ENCODE assay signal across 8 cellular contexts in genomic region chr6:100116409-100117194, GRCh38.
DNase-seq lines count a peak whose midpoint lies in the region; ATAC-seq and TF ChIP-seq lines count a peak whose summit lies in the region.

No MANE protein-coding gene starts in this region.

- TF ChIP-seq CTCF in CD14-positive monocyte (IDR thresholded peaks at IDR 0.05): peak; percentile 14
- TF ChIP-seq CTCF in WTC11 (IDR thresholded peaks at IDR 0.05): peak; percentile 58
- TF ChIP-seq CTCF in gastrocnemius medialis (IDR thresholded peaks at IDR 0.05 in 4 of 5, conservative IDR thresholded peaks at IDR 0.05 in 1 of 5): peak; percentile 38 to 64 (median 45)

- intact Hi-C loops in CD14-positive monocyte (cut with micrococcal nuclease) (no loop called here), gastrocnemius medialis (cut with DNase I; ENCODE audit: low total_unique reads) (loop anchor here (1.0 to 2.0 kb wide), 2 partner anchors 363 to 548 kb away; no protein-coding TSS in a partner anchor)

- H3K9me3 Mint-ChIP-seq in CD14-positive monocyte (no peaks in the 10 kb centered on the region), WTC11 (no peaks in the 10 kb centered on the region)

- CTCF ChIA-PET in WTC11 (lab: Charles Lee): interaction anchor here (0.5 to 1.6 kb wide), 29 partner anchors 9 to 764 kb away, joined by 3 to 18 read pairs (median 4); partner anchors contain the start of genes ASCC3 and SIM1

- DNase-seq in CD14-positive monocyte (ENCODE audit: low spot score) (no peak), NCI-H2171 treated with DMSO at 0.1 percent for 48 hours (lab: John Stamatoyannopoulos, UW) (peak; percentile 61), WTC11 (ENCODE audit: low spot score) (peak; percentile 43), glomerular endothelial cell (ENCODE audit: extremely low read depth, low read depth, low spot score) (peak; percentile 81), gastrocnemius medialis (no peak)

- H3K27ac Mint-ChIP-seq in CD14-positive monocyte (no peak overlapping the region), WTC11 (no peak overlapping the region)

- no peak overlapping the region for H3K4me3 ChIP-seq in gastrocnemius medialis

- H3K4me3 Mint-ChIP-seq in CD14-positive monocyte (no peak overlapping the region), WTC11 (no peak overlapping the region)

- TF ChIP-seq POLR2A in gastrocnemius medialis (IDR thresholded peaks at IDR 0.05): no peak

- no peaks in the 10 kb centered on the region for H3K4me1 ChIP-seq in gastrocnemius medialis

- no peaks in the 10 kb centered on the region for H3K9me3 ChIP-seq in gastrocnemius medialis

- ATAC-seq in GM18499 (IDR thresholded peaks at IDR 0.05; ENCODE audit: insufficient read depth, unreplicated experiment): peak; percentile 72
- ATAC-seq in HG03066 (IDR thresholded peaks at IDR 0.05; ENCODE audit: low read depth, unreplicated experiment): peak; percentile 76
- ATAC-seq in WTC11: peak; percentile 93
- no peak for ATAC-seq in gastrocnemius medialis
- ATAC-seq in HG02623 (IDR thresholded peaks at IDR 0.05; ENCODE audit: unreplicated experiment): no peak

- peaks cover 0 to 6% (median 3%) of the 10 kb centered on the region in 3 donors for H3K27me3 Mint-ChIP-seq in CD14-positive monocyte (ENCODE audit: low read depth in 3 of 3)
- H3K27me3 Mint-ChIP-seq in WTC11 (ENCODE audit: low read depth): no peaks in the 10 kb centered on the region

- POLR2A ChIA-PET in WTC11 (lab: Charles Lee): no interaction called here

- H3K27ac ChIP-seq in gastrocnemius medialis: no peak overlapping the region

- no peaks in the 10 kb centered on the region for H3K27me3 ChIP-seq in gastrocnemius medialis

- in situ Hi-C loops in gastrocnemius medialis (cut with MboI; ENCODE audit: low sequenced_read_pairs in 4 of 4): loop anchor here (5.0 to 25.0 kb wide), 4 partner anchors 358 to 548 kb away; no protein-coding TSS in a partner anchor

- H3K36me3 Mint-ChIP-seq in CD14-positive monocyte (no peaks in the 10 kb centered on the region), WTC11 (no peaks in the 10 kb centered on the region)

- H3K4me1 Mint-ChIP-seq in CD14-positive monocyte: no peaks in the 10 kb centered on the region
- H3K4me1 Mint-ChIP-seq in WTC11: peaks cover 8% of the 10 kb centered on the region

- H3K36me3 ChIP-seq in gastrocnemius medialis: no peaks in the 10 kb centered on the region

TF ChIP-seq in WTC11, 78 proteins besides CTCF, POLR2A, EP300 and RAD21:
- no peak for TF ChIP-seq RORB (CRISPR knock-in tag; IDR thresholded peaks at IDR 0.05)

Comparison
In these comparisons a context has a peak if more than half of its experiments do, and no peak if none do; other contexts are left out.
1. DNase-seq: peak in NCI-H2171 treated with DMSO at 0.1 percent for 48 hours (single experiment), WTC11 (single experiment) and glomerular endothelial cell (single experiment); none in CD14-positive monocyte (single experiment) and gastrocnemius medialis (0 of 2).
2. ATAC-seq: peak in GM18499 (single experiment), HG03066 (single experiment) and WTC11 (single experiment); none in gastrocnemius medialis (0 of 2) and HG02623 (single experiment).
3. Peak in every context shown above with its lines, with median percentiles within 50 percentile points of each other: CTCF ChIP-seq.